Comparison of ENCODE assay signal across 9 cellular contexts in genomic region chr21:45405271-45405818, GRCh38. TPM values are rescaled to one million over a fixed set of nuclear protein-coding genes. Genes with fewer than 3 reads are reported as not detected.
DNase-seq lines count a peak whose midpoint lies in the region; ATAC-seq, FAIRE-seq and TF ChIP-seq lines count a peak whose summit lies in the region.
"Had no signal": no experiment of that assay in that cellular context is flagged by ENCODE, and none has a peak within 500 bp of the region (broad histone marks: within the 10 kb centered on the region; RNA-seq: fewer than 3 reads in every experiment).

No MANE protein-coding gene starts in this region.

- peak overlapping the region; percentile 48 to 82 for H3K9ac ChIP-seq in kidney (ENCODE audit: low read length in 2 of 2)

- peaks cover 0 to 5% (median 0%) of the 10 kb centered on the region in 3 donors for H3K9me3 ChIP-seq in body of pancreas
- H3K9me3 ChIP-seq in kidney (ENCODE audit: control insufficient read depth in 1 of 2, low read length in 2 of 2) = peaks cover 0 to 4% of the 10 kb centered on the region in 2 donors
- no peaks in the 10 kb centered on the region for H3K9me3 ChIP-seq in testis
- H3K9me3 ChIP-seq: BE2C had no signal

- POLR2A ChIA-PET in GM10248 (lab: Yijun Ruan, JAX) = no interaction called here

- DNase-seq in NCI-H748 (lab: John Stamatoyannopoulos, UW; ENCODE audit: unreplicated experiment) (peak; percentile 32), NCI-H748 treated with DMSO at 0.1 percent for 48 hours (lab: John Stamatoyannopoulos, UW) (no peak), body of pancreas (peak in 3 of 4 donors; percentile 35 to 41 (median 41)), kidney (peak; percentile 90), testis (peak; percentile 48), HPDE6-E6E7 (ENCODE audit: extremely low spot score) (no peak), GM10248 (ENCODE audit: extremely low spot score) (no peak)

- H3K36me3 ChIP-seq in body of pancreas (replicated peaks in 1 of 2; ENCODE audit: insufficient read depth in 1 of 2, low read depth in 2 of 2) (no peaks in the 10 kb centered on the region), kidney (ENCODE audit: control insufficient read depth in 1 of 2, insufficient read depth in 2 of 2, low read length in 2 of 2) (no peaks in the 10 kb centered on the region), testis (ENCODE audit: low read depth, missing control alignments) (no peaks in the 10 kb centered on the region)
- H3K36me3 ChIP-seq: BE2C had no signal

- CTCF ChIA-PET in GM10248 (lab: Yijun Ruan, JAX) = no interaction called here

- WGBS in body of pancreas, 2 donors = 3% methylated on average over 55 of the region's 86 CpGs; no CpG with 5 or more reads in 1 of the 2 donors
- 1% methylated on average over 37 of the region's 86 CpGs; no CpG with 5 or more reads in 1 of the 2 donors for WGBS in testis, 2 donors

- intact Hi-C loops in body of pancreas (cut with DNase I) = no loop called here
- intact Hi-C loops in kidney (cut with DNase I) = no loop called here
- intact Hi-C loops in testis (cut with DNase I; ENCODE audit: low total_unique reads) = no loop called here

- FAIRE-seq in kidney (lab: Jason Lieb, UNC) = no peak

- no peak for TF ChIP-seq POLR2A in body of pancreas (IDR thresholded peaks at IDR 0.05)
- no peak for TF ChIP-seq POLR2A in testis (IDR thresholded peaks at IDR 0.05)

- H3K4me3 ChIP-seq in body of pancreas (no peak overlapping the region), kidney (ENCODE audit: low read length in 2 of 2) (peak overlapping the region in 1 of 2 donors; percentile 67), testis (peak overlapping the region; percentile 56 to 63)

- ATAC-seq in body of pancreas = peak; percentile 49
- no peak for ATAC-seq in HG03342 (IDR thresholded peaks at IDR 0.05; ENCODE audit: unreplicated experiment)

- TF ChIP-seq CTCF in body of pancreas (IDR thresholded peaks at IDR 0.05) (no peak), kidney (IDR thresholded peaks at IDR 0.05; ENCODE audit: borderline replicate concordance, extremely low read depth, insufficient read depth) (no peak), testis (IDR thresholded peaks at IDR 0.05) (no peak), GM10248 (IDR thresholded peaks at IDR 0.05; ENCODE audit: control extremely low read depth, extremely low read depth, low read depth, missing control alignments) (no peak)

- H3K27ac ChIP-seq in body of pancreas (peak overlapping the region; percentile 77 to 95 (median 87)), kidney (ENCODE audit: low read depth in 2 of 2, low read length in 2 of 2) (peak overlapping the region; percentile 91 to 95), testis (peak overlapping the region; percentile 66 to 88)

- H3K4me1 ChIP-seq in body of pancreas (peaks cover 60% of the 10 kb centered on the region), kidney (ENCODE audit: control insufficient read depth in 1 of 2, insufficient read depth in 1 of 2, low read depth in 1 of 2, low read length in 2 of 2) (peaks cover 32 to 40% of the 10 kb centered on the region in 2 donors), testis (peaks cover 36% of the 10 kb centered on the region)
- H3K4me1 ChIP-seq: BE2C had no signal

- H3K27me3 ChIP-seq in body of pancreas (no peaks in the 10 kb centered on the region), testis (no peaks in the 10 kb centered on the region)

RNA-seq across cellular contexts. Expression of gene COL18A1, which starts 0.4 kb away (rescaled TPM):
- total RNA-seq in body of pancreas = 100 to 1,000 TPM; 108 to 284 TPM
- 316 TPM for total RNA-seq in kidney
- polyA plus RNA-seq in kidney (ENCODE audit: insufficient read depth, low read depth, low replicate concordance) = 150 TPM
- 100 to 1,000 TPM; 111 to 165 TPM for total RNA-seq in testis
- polyA plus RNA-seq in testis (ENCODE audit: insufficient read depth, low read depth, low replicate concordance) = 53.2 TPM

Comparison
In these comparisons a context has a peak if more than half of its experiments do, and no peak if none do; other contexts are left out.
1. DNase-seq: peak in NCI-H748 (single experiment), body of pancreas (3 of 4), kidney (single experiment) and testis (single experiment); none in NCI-H748 treated with DMSO at 0.1 percent for 48 hours (single experiment), HPDE6-E6E7 (single experiment) and GM10248 (single experiment).
2. H3K4me3 ChIP-seq: peak in testis (2 of 2); none in body of pancreas (0 of 2).
3. Peak in every context shown above with its lines, with median percentiles within 50 percentile points of each other: H3K27ac ChIP-seq.